Comparison of ENCODE assay signal across 20 cellular contexts in genomic region chr12:109482894-109483293, GRCh38.
"Had no signal": no experiment of that assay in that cellular context is flagged by ENCODE, and none has a peak within 500 bp of the region (broad histone marks: within the 10 kb centered on the region; RNA-seq: fewer than 3 reads in every experiment).

No MANE protein-coding gene starts in this region.

- H3K27ac ChIP-seq: lower lobe of right lung, prostate gland, right atrium auricular region, sigmoid colon, stomach, thyroid gland had no signal

- ATAC-seq: effector memory CD8-positive, alpha-beta T cell; left ventricle myocardium superior; lower lobe of right lung; naive thymus-derived CD8-positive, alpha-beta T cell; stimulated activated effector memory CD8-positive, alpha-beta T cell treated with anti-CD3 and anti-CD28 coated beads, Interleukin-12 subunit alpha, Interleukin-12 subunit beta, amount 100 ng/mL, for 72 hours had no signal

- H3K27ac Mint-ChIP-seq: effector memory CD8-positive, alpha-beta T cell; naive thymus-derived CD8-positive, alpha-beta T cell; nephron progenitor cell; stimulated activated effector memory CD8-positive, alpha-beta T cell treated with anti-CD3 and anti-CD28 coated beads, Interleukin-12 subunit alpha, Interleukin-12 subunit beta, amount 100 ng/mL, for 72 hours had no signal

- H3K27me3 Mint-ChIP-seq: effector memory CD8-positive, alpha-beta T cell; naive thymus-derived CD8-positive, alpha-beta T cell had no signal

- H3K4me3 ChIP-seq: lower lobe of right lung, prostate gland, right atrium auricular region, sigmoid colon, stomach, thyroid gland had no signal

- H3K9me3 Mint-ChIP-seq: effector memory CD8-positive, alpha-beta T cell; naive thymus-derived CD8-positive, alpha-beta T cell; nephron progenitor cell; stimulated activated effector memory CD8-positive, alpha-beta T cell treated with anti-CD3 and anti-CD28 coated beads, Interleukin-12 subunit alpha, Interleukin-12 subunit beta, amount 100 ng/mL, for 72 hours had no signal

- DNase-seq: effector memory CD8-positive, alpha-beta T cell; head of caudate nucleus; left ventricle myocardium superior; lower lobe of right lung; naive thymus-derived CD8-positive, alpha-beta T cell; nephron progenitor cell; nucleus accumbens; sigmoid colon; stimulated activated CD4-positive, alpha-beta T cell treated with anti-CD3 and anti-CD28 coated beads, Interleukin-2, amount 100 ng/mL, for 24 hours; stimulated activated CD4-positive, alpha-beta T cell treated with anti-CD3 and anti-CD28 coated beads, Interleukin-4, amount 100 ng/mL, for 24 hours; stimulated activated naive CD4-positive, alpha-beta T cell treated with Interleukin-2 at 50 U/mL for 16 hours; stomach; thyroid gland; trophoblast cell had no signal

- FAIRE-seq: endometrium, frontal cortex, keratinocyte had no signal

- H3K9me3 ChIP-seq: lower lobe of right lung, prostate gland, right atrium auricular region, sigmoid colon, stomach, thyroid gland had no signal

- H3K4me3 Mint-ChIP-seq: effector memory CD8-positive, alpha-beta T cell; naive thymus-derived CD8-positive, alpha-beta T cell; nephron progenitor cell; stimulated activated effector memory CD8-positive, alpha-beta T cell treated with anti-CD3 and anti-CD28 coated beads, Interleukin-12 subunit alpha, Interleukin-12 subunit beta, amount 100 ng/mL, for 72 hours had no signal
